In genomic region chr11:119519796-119520195, GRCh38 we compare ENCODE assay signal across 26 cellular contexts.
"Had no signal": no experiment of that assay in that cellular context is flagged by ENCODE, and none has a peak within 500 bp of the region (broad histone marks: within the 10 kb centered on the region; RNA-seq: fewer than 3 reads in every experiment).

No MANE protein-coding gene starts in this region.

- H3K4me1 Mint-ChIP-seq: mesothelial cell of epicardium had no signal

- DNase-seq: effector CD8-positive, alpha-beta T cell; effector memory CD8-positive, alpha-beta T cell; erythroblast; esophagus squamous epithelium; foreskin fibroblast; foreskin melanocyte; gastrocnemius medialis; glutamatergic neuron; head of caudate nucleus; heart right ventricle; hippocampal formation; left cardiac atrium; left lung; left ventricle myocardium superior; lower lobe of right lung; mesenchymal stem cell; mucosa of descending colon; naive B cell had no signal

- H3K9me3 Mint-ChIP-seq: effector memory CD8-positive, alpha-beta T cell; endodermal cell; mesothelial cell of epicardium; naive B cell had no signal

- H3K36me3 Mint-ChIP-seq: mesothelial cell of epicardium, naive B cell had no signal

- H3K27me3 ChIP-seq: gastrocnemius medialis had no signal

- H3K36me3 ChIP-seq: esophagus squamous epithelium, gastrocnemius medialis, heart right ventricle, left lung, lower lobe of right lung had no signal

- H3K27ac Mint-ChIP-seq: effector memory CD8-positive, alpha-beta T cell; endodermal cell; mesothelial cell of epicardium had no signal

- H3K27ac ChIP-seq: coronary artery, epithelial cell of prostate, esophagus squamous epithelium, gastrocnemius medialis, heart right ventricle, left lung, lower lobe of right lung had no signal

- H3K4me1 ChIP-seq: esophagus squamous epithelium, gastrocnemius medialis, lower lobe of right lung had no signal

- H3K4me3 ChIP-seq: coronary artery, esophagus squamous epithelium, gastrocnemius medialis, heart right ventricle, left lung, lower lobe of right lung, mucosa of descending colon had no signal

- FAIRE-seq: colon, endometrium, islet of Langerhans, keratinocyte had no signal

- H3K9me3 ChIP-seq: esophagus squamous epithelium, gastrocnemius medialis, heart right ventricle, left lung, lower lobe of right lung, mucosa of descending colon had no signal

- H3K4me3 Mint-ChIP-seq: effector memory CD8-positive, alpha-beta T cell; endodermal cell; mesothelial cell of epicardium; naive B cell had no signal
